ENCODE assay signal across 23 cellular contexts in the genomic region with DNA sequence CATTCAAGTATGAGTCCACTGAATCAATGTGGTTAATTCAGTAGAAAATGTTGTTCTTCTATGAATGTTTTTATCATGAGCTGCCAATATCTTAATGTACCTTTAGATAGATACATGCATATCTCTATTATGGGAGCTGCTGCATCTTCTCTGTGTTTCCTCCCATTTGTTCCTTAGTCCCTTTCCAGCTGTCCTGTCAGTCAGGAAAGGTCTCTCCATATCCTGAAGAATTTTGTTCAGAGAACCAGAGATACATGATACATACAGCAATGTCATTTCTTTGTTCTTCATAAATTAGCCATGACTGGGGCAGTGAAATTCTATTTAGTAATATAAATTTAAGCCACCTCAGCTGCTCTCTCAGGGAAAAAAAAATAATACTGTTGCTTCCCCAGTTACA.
"Had no signal": no experiment of that assay in that cellular context is flagged by ENCODE, and none has a peak within 500 bp of the region (broad histone marks: within the 10 kb centered on the region; RNA-seq: fewer than 3 reads in every experiment).

No MANE protein-coding gene starts in this region.

- ATAC-seq: activated CD8-positive, alpha-beta T cell treated with anti-CD3 and anti-CD28 coated beads, Interleukin-2, amount 10 ng/mL, durations not matched to agents 7 days and 5 days had no signal

- H3K27ac ChIP-seq: adrenal gland, Peyer's patch, RWPE1, WERI-Rb-1 had no signal

- H3K4me3 ChIP-seq: adrenal gland, MG63, Peyer's patch, SJSA1 had no signal

- H3K9me3 ChIP-seq: adrenal gland, MG63, Peyer's patch, SJSA1 had no signal

- H3K4me1 ChIP-seq: Peyer's patch had no signal

- H3K36me3 ChIP-seq: adrenal gland, Peyer's patch, SJSA1, WERI-Rb-1 had no signal

- DNase-seq: activated CD4-positive, alpha-beta T cell treated with anti-CD3 and anti-CD28 coated beads for 48 hours; activated CD4-positive, alpha-beta T cell treated with anti-CD3 and anti-CD28 coated beads, Interleukin-2, amount 50 U/mL, for 4 hours; activated CD4-positive, CD25-positive, alpha-beta regulatory T cell treated with anti-CD3 and anti-CD28 coated beads, Interleukin-2, amount 50 U/mL, for 72 hours; activated CD8-positive, alpha-beta memory T cell treated with anti-CD3 and anti-CD28 coated beads, Interleukin-2, amount 50 U/mL, for 48 hours; activated CD8-positive, alpha-beta T cell treated with anti-CD3 and anti-CD28 coated beads, Interleukin-2, amount 10 ng/mL, durations not matched to agents 7 days and 5 days; activated naive CD4-positive, alpha-beta T cell treated with anti-CD3 and anti-CD28 coated beads, Interleukin-2, amount 50 U/mL, for 16 hours; activated naive CD8-positive, alpha-beta T cell treated with anti-CD3 and anti-CD28 coated beads, Interleukin-2, amount 10 ng/mL, durations not matched to agents 7 days and 5 days; activated T-cell treated with anti-CD3 and anti-CD28 coated beads, Interleukin-2, amount 50 U/mL, for 1 hour; cerebellar nuclear complex; NCI-H1092 treated with DMSO at 0.1 percent for 48 hours; NCI-H1417 treated with DMSO at 0.1 percent for 48 hours; NCI-H1694; NCI-H2029; NCI-H2107; NCI-H345; NCI-H510A; Peyer's patch; Right ventricle myocardium superior had no signal

- H3K27me3 ChIP-seq: adrenal gland, MG63, Peyer's patch, SJSA1 had no signal
